ENCODE assay signal across 1 cellular context in genomic region chr1:183470961-183471747, GRCh38.
TF ChIP-seq lines count a peak whose summit lies in the region.

No MANE protein-coding gene starts in this region.

TF ChIP-seq in HepG2, 621 proteins besides CTCF, POLR2A, EP300 and RAD21 (continued from another document and continues in another):
- TF ChIP-seq TFDP1 (CRISPR knock-in tag; IDR thresholded peaks at IDR 0.05; ENCODE audit: borderline replicate concordance) (peak; percentile 90), ELF1 (CRISPR knock-in tag; IDR thresholded peaks at IDR 0.05) (no peak), FIP1L1 (IDR thresholded peaks at IDR 0.05; ENCODE audit: borderline replicate concordance, insufficient read depth, low read depth, low read length) (no peak), PBX2 (CRISPR knock-in tag; IDR thresholded peaks at IDR 0.05) (no peak), FOXM1 (CRISPR knock-in tag; IDR thresholded peaks at IDR 0.05) (no peak), ERF (CRISPR knock-in tag; IDR thresholded peaks at IDR 0.05) (no peak), SETDB1 (CRISPR knock-in tag; IDR thresholded peaks at IDR 0.05; ENCODE audit: borderline replicate concordance) (no peak), ARID5B (CRISPR knock-in tag; IDR thresholded peaks at IDR 0.05) (no peak; the same call in 1 of the 2 replicates), ZNF142 (CRISPR knock-in tag; IDR thresholded peaks at IDR 0.05) (0 out of 2 replicates have a peak, but pooled peaks have one; percentile 14), ZNF784 (CRISPR knock-in tag; IDR thresholded peaks at IDR 0.05; ENCODE audit: borderline replicate concordance) (no peak), YEATS2 (CRISPR knock-in tag; IDR thresholded peaks at IDR 0.05; ENCODE audit: borderline replicate concordance) (no peak), ZGPAT (CRISPR knock-in tag; IDR thresholded peaks at IDR 0.05) (no peak), ZNF180 (CRISPR knock-in tag; IDR thresholded peaks at IDR 0.05; ENCODE audit: borderline replicate concordance, low read depth) (no peak), SIN3A (IDR thresholded peaks at IDR 0.05; ENCODE audit: borderline replicate concordance, low read depth, low read length) (peak; percentile 84; the same call in 1 of the 2 replicates), AGO2 (optimal IDR thresholded peaks at IDR 0.05; ENCODE audit: low read depth, low read length) (peak; percentile 86), ARHGAP35 (CRISPR knock-in tag; IDR thresholded peaks at IDR 0.05; ENCODE audit: borderline replicate concordance) (no peak; the same call in 1 of the 2 replicates), ZNF619 (CRISPR knock-in tag; IDR thresholded peaks at IDR 0.05) (no peak), ZNF546 (CRISPR knock-in tag; conservative IDR thresholded peaks at IDR 0.05) (no peak), KLF11 (CRISPR knock-in tag; IDR thresholded peaks at IDR 0.05) (no peak; the same call in 1 of the 2 replicates), YEATS4 (CRISPR knock-in tag; IDR thresholded peaks at IDR 0.05; ENCODE audit: borderline replicate concordance) (0 out of 2 replicates have a peak, but pooled peaks have one; percentile 20), GTF3A (CRISPR knock-in tag; conservative IDR thresholded peaks at IDR 0.05) (0 out of 2 replicates have a peak, but pooled peaks have one; percentile 31), ZNF432 (CRISPR knock-in tag; IDR thresholded peaks at IDR 0.05; ENCODE audit: borderline replicate concordance) (no peak), NR2F6 (IDR thresholded peaks at IDR 0.05) (no peak), NR2F6 (CRISPR knock-in tag; IDR thresholded peaks at IDR 0.05) (no peak), ZFAT (CRISPR knock-in tag; conservative IDR thresholded peaks at IDR 0.05) (no peak), DPF2 (CRISPR knock-in tag; IDR thresholded peaks at IDR 0.05; ENCODE audit: borderline replicate concordance, low read depth) (no peak; the same call in 1 of the 2 replicates), SMAD9 (CRISPR knock-in tag; IDR thresholded peaks at IDR 0.05) (peak; percentile 82; the same call in 1 of the 2 replicates), MEIS1 (CRISPR knock-in tag; IDR thresholded peaks at IDR 0.05; ENCODE audit: borderline replicate concordance) (peak; percentile 43), ZNF326 (CRISPR knock-in tag; IDR thresholded peaks at IDR 0.05; ENCODE audit: borderline replicate concordance) (no peak), ZNF570 (CRISPR knock-in tag; IDR thresholded peaks at IDR 0.05; ENCODE audit: borderline replicate concordance) (no peak), MEF2D (CRISPR knock-in tag; IDR thresholded peaks at IDR 0.05) (no peak)
- TF ChIP-seq, protein P1, sequence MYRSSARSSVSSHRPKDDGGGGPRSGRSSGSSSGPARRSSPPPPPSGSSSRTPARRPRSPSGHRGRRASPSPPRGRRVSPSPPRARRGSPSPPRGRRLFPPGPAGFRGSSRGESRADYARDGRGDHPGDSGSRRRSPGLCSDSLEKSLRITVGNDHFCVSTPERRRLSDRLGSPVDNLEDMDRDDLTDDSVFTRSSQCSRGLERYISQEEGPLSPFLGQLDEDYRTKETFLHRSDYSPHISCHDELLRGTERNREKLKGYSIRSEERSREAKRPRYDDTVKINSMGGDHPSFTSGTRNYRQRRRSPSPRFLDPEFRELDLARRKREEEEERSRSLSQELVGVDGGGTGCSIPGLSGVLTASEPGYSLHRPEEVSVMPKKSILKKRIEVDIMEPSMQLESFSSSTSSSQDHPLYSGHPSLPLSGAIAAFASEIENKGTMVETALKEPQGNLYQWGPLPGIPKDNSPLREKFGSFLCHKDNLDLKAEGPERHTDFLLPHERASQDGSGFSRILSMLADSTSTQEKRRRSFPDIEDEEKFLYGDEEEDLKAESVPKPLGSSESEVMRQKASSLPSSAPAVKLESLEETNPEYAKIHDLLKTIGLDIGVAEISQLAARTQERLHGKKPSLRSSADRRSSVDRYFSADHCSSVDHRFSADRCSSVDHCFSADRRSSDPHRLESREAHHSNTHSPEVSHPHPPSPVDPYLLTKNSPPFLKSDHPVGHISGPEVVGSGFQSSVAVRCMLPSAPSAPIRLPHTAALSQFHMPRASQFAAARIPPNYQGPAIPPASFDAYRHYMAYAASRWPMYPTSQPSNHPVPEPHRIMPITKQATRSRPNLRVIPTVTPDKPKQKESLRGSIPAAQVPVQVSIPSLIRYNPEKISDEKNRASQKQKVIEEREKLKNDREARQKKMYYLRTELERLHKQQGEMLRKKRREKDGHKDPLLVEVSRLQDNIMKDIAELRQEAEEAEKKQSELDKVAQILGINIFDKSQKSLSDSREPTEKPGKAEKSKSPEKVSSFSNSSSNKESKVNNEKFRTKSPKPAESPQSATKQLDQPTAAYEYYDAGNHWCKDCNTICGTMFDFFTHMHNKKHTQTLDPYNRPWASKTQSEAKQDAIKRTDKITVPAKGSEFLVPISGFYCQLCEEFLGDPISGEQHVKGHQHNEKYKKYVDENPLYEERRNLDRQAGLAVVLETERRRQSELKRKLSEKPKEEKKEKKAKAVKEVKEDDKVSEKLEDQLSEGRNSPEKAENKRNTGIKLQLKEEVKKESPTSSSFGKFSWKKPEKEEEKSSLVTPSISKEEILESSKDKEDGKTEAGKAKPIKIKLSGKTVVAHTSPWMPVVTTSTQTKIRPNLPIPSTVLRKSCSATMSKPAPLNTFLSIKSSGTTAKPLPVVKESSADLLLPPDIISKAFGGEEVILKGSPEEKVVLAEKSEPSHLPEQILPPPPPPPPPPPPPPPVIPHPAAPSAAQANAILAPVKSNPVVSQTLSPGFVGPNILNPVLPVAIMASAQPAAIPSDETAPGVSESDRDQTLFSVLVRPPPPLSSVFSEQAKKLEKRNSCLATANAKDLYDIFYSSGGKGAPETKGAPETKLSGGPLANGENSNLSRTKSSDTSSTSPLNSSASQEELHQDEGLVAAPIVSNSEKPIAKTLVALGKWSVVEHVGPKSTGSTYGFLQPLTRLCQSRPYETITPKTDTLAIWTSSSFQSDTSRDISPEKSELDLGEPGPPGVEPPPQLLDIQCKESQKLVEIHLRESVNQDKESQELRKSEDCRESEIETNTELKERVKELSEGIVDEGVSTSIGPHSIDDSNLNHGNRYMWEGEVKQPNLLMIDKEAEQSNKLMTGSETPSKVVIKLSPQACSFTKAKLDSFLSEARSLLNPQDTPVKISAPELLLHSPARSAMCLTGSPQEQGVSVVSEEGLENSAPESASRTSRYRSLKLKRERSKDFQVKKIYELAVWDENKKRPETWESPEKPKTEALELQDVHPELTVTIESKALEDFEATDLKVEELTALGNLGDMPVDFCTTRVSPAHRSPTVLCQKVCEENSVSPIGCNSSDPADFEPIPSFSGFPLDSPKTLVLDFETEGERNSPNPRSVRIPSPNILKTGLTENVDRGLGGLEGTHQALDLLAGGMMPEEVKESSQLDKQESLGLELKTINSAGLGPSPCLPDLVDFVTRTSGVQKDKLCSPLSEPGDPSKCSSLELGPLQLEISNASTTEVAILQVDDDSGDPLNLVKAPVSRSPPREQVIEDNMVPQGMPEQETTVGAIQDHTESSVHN (CRISPR knock-in tag; IDR thresholded peaks at IDR 0.05): no peak; the same call in 1 of the 2 replicates
